Comparison of ENCODE assay signal across 11 cellular contexts in the genomic region with DNA sequence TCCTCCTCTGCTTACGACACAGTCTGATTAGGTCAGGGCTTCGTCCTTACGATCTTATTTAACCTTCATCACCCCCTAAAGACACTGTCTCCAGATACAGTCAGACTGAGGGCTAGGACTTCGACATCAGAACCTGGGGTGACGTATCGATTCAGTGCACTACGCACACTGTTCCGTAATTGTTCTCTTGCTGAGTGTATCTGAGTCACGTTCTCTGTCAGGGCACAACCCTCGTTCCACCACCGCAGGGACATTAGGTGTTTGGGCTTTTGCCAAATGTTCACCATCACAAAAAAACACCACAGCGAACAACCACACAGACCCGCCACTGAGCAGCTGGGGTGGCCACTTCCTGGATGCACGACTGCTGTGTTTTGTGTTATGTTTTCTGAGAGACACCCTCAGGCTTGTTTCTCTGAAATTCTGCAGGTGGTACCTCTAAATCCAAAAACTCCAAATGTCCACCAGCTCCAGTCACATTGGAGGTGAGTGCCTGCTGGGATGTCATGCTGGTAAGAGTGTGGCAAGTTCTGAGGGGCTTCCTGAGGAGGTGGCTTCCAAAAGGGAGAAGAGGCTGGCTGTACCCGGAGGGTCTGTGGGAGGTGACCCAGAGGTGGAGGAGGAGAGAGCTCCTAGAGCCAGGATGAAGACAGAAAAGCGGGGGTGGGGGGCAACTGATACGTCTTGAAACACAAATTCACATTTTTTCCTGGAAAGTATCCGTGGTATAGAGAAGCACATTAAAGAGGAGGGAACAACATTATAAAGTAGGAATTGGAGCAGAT.
DNase-seq lines count a peak whose midpoint lies in the region; ATAC-seq lines count a peak whose summit lies in the region.
"Had no signal": no experiment of that assay in that cellular context is flagged by ENCODE, and none has a peak within 500 bp of the region (broad histone marks: within the 10 kb centered on the region; RNA-seq: fewer than 3 reads in every experiment).

No MANE protein-coding gene starts in this region.

- ATAC-seq in central memory CD8-positive, alpha-beta T cell (replicated peaks; ENCODE audit: extremely low read depth, poor library complexity, severe bottlenecking), result peak; percentile 89
- no peak for ATAC-seq in GM19397 (IDR thresholded peaks at IDR 0.05; ENCODE audit: unreplicated experiment)

- H3K27ac Mint-ChIP-seq in central memory CD8-positive, alpha-beta T cell (ENCODE audit: low read depth), result peak overlapping the region; percentile 99

- DNase-seq in MV-4-11 (lab: John Stamatoyannopoulos, UW), result peak; percentile 45
- peak; percentile 17 to 29 for DNase-seq in activated CD4-positive, alpha-beta T cell treated with anti-CD3 and anti-CD28 coated beads, Interleukin-2, amount 50 U/mL, for 48 hours
- DNase-seq in central memory CD8-positive, alpha-beta T cell (ENCODE audit: low spot score in 2 of 2), result peak; percentile 42 to 90
- peak; percentile 17 to 38 for DNase-seq in stimulated activated CD8-positive, alpha-beta memory T cell treated with anti-CD3 and anti-CD28 coated beads, Interleukin-4, amount 100 ng/mL, for 1 hour (ENCODE audit: low read depth in 2 of 2, low spot score in 1 of 2)
- DNase-seq in midbrain (lab: John Stamatoyannopoulos, UW), result no peak
- no peak for DNase-seq in cortex of kidney (lab: John Stamatoyannopoulos, UW)
- DNase-seq: esophagus squamous epithelium, kidney, NCI-H1930, SJCRH30 had no signal

- peaks cover 55% of the 10 kb centered on the region for H3K4me1 Mint-ChIP-seq in central memory CD8-positive, alpha-beta T cell

- H3K9me3 Mint-ChIP-seq in central memory CD8-positive, alpha-beta T cell, result no peaks in the 10 kb centered on the region

- peak overlapping the region; percentile 72 for H3K4me3 Mint-ChIP-seq in central memory CD8-positive, alpha-beta T cell

- peaks cover 13% of the 10 kb centered on the region for H3K36me3 Mint-ChIP-seq in central memory CD8-positive, alpha-beta T cell (ENCODE audit: insufficient read depth)

- H3K27me3 Mint-ChIP-seq in central memory CD8-positive, alpha-beta T cell, result peaks cover 10% of the 10 kb centered on the region

Comparison
In these comparisons a context has a peak if more than half of its experiments do, and no peak if none do; other contexts are left out.
1. DNase-seq: peak in MV-4-11 (single experiment), activated CD4-positive, alpha-beta T cell treated with anti-CD3 and anti-CD28 coated beads, Interleukin-2, amount 50 U/mL, for 48 hours (2 of 2), central memory CD8-positive, alpha-beta T cell (2 of 2) and stimulated activated CD8-positive, alpha-beta memory T cell treated with anti-CD3 and anti-CD28 coated beads, Interleukin-4, amount 100 ng/mL, for 1 hour (2 of 2); none in midbrain (single experiment) and cortex of kidney (single experiment).